In genomic region chr19:29383696-29384095, GRCh38 we compare ENCODE assay signal across 1 cellular context.
TF ChIP-seq lines count a peak whose summit lies in the region.

No MANE protein-coding gene starts in this region.

TF ChIP-seq in SK-N-SH, 30 proteins besides CTCF, POLR2A, EP300 and RAD21 (continued from another document):
- TF ChIP-seq GABPA (IDR thresholded peaks at IDR 0.05; ENCODE audit: low read depth) (no peak), PBX3 (IDR thresholded peaks at IDR 0.05) (no peak)
